ENCODE assay signal across 19 cellular contexts in genomic region chrX:115031989-115032388, GRCh38. TPM values are rescaled to one million over a fixed set of nuclear protein-coding genes. Genes with fewer than 3 reads are reported as not detected.
"Had no signal": no experiment of that assay in that cellular context is flagged by ENCODE, and none has a peak within 500 bp of the region (broad histone marks: within the 10 kb centered on the region; RNA-seq: fewer than 3 reads in every experiment).

No MANE protein-coding gene starts in this region.

- FAIRE-seq: endothelial cell of umbilical vein had no signal

- H3K4me3 Mint-ChIP-seq: endodermal cell; naive B cell; nephron; stimulated activated naive B cell treated with anti-CD40 and anti-IgM and Interleukin-4, amounts not matched to agents 10 μg/mL and 1 μg/mL and 100 μg/mL, for 72 hours; stimulated activated naive CD8-positive, alpha-beta T cell treated with anti-CD3 and anti-CD28 coated beads, Interleukin-15, amount 100 ng/mL, for 72 hours had no signal

- H3K9me3 Mint-ChIP-seq: endodermal cell; naive B cell; nephron; stimulated activated naive B cell treated with anti-CD40 and anti-IgM and Interleukin-4, amounts not matched to agents 10 μg/mL and 1 μg/mL and 100 μg/mL, for 72 hours; stimulated activated naive CD8-positive, alpha-beta T cell treated with anti-CD3 and anti-CD28 coated beads, Interleukin-15, amount 100 ng/mL, for 72 hours had no signal

- H2AFZ ChIP-seq: hepatocyte had no signal

- H3K27ac Mint-ChIP-seq: endodermal cell; naive B cell; nephron; stimulated activated naive B cell treated with anti-CD40 and anti-IgM and Interleukin-4, amounts not matched to agents 10 μg/mL and 1 μg/mL and 100 μg/mL, for 72 hours; stimulated activated naive CD8-positive, alpha-beta T cell treated with anti-CD3 and anti-CD28 coated beads, Interleukin-15, amount 100 ng/mL, for 72 hours had no signal

- H3K36me3 ChIP-seq: tibial nerve had no signal

- H3K4me2 ChIP-seq: hepatocyte had no signal

- ATAC-seq: esophagus mucosa; sciatic nerve; stimulated activated naive B cell treated with anti-CD40 and anti-IgM and Interleukin-4, amounts not matched to agents 10 μg/mL and 1 μg/mL and 100 μg/mL, for 72 hours; stimulated activated naive CD8-positive, alpha-beta T cell treated with anti-CD3 and anti-CD28 coated beads, Interleukin-15, amount 100 ng/mL, for 72 hours had no signal

- H3K4me1 ChIP-seq: testis, tibial nerve had no signal

- H3K4me1 Mint-ChIP-seq: endodermal cell; naive B cell; stimulated activated naive B cell treated with anti-CD40 and anti-IgM and Interleukin-4, amounts not matched to agents 10 μg/mL and 1 μg/mL and 100 μg/mL, for 72 hours; stimulated activated naive CD8-positive, alpha-beta T cell treated with anti-CD3 and anti-CD28 coated beads, Interleukin-15, amount 100 ng/mL, for 72 hours had no signal

- H3K79me2 ChIP-seq: hepatocyte had no signal

- H3K36me3 Mint-ChIP-seq: naive B cell; stimulated activated naive B cell treated with anti-CD40 and anti-IgM and Interleukin-4, amounts not matched to agents 10 μg/mL and 1 μg/mL and 100 μg/mL, for 72 hours had no signal

- H3K27me3 Mint-ChIP-seq: naive B cell; stimulated activated naive B cell treated with anti-CD40 and anti-IgM and Interleukin-4, amounts not matched to agents 10 μg/mL and 1 μg/mL and 100 μg/mL, for 72 hours; stimulated activated naive CD8-positive, alpha-beta T cell treated with anti-CD3 and anti-CD28 coated beads, Interleukin-15, amount 100 ng/mL, for 72 hours had no signal

- H3K9me3 ChIP-seq: testis, tibial nerve had no signal

- H3K27me3 ChIP-seq: hepatocyte, testis had no signal

- H3K4me3 ChIP-seq: coronary artery, hepatocyte, testis, tibial nerve had no signal

- DNase-seq: effector CD4-positive, alpha-beta T cell; endodermal cell; head of caudate nucleus; kidney glomerular epithelial cell; mesendoderm; naive B cell; stimulated activated CD4-positive, alpha-beta T cell treated with anti-CD3 and anti-CD28 coated beads, Interleukin-2, amount 100 ng/mL, for 24 hours; stimulated activated CD4-positive, alpha-beta T cell treated with anti-CD3 and anti-CD28 coated beads, Interleukin-4, amount 100 ng/mL, for 4 hours; stimulated activated naive B cell treated with anti-CD40 and anti-IgM and Interleukin-4, amounts not matched to agents 10 μg/mL and 1 μg/mL and 100 μg/mL, for 72 hours; stimulated activated naive CD8-positive, alpha-beta T cell treated with anti-CD3 and anti-CD28 coated beads, Interleukin-15, amount 100 ng/mL, for 72 hours; testis had no signal

- H3K27ac ChIP-seq: coronary artery, hepatocyte, testis, tibial nerve had no signal

RNA-seq across cellular contexts. Expression of gene IL13RA2, which starts 14.6 kb away (rescaled TPM):
- total RNA-seq: chondrocyte, endodermal cell, endothelial cell of umbilical vein had no signal
